Comparison of ENCODE assay signal across 31 cellular contexts in the genomic region with DNA sequence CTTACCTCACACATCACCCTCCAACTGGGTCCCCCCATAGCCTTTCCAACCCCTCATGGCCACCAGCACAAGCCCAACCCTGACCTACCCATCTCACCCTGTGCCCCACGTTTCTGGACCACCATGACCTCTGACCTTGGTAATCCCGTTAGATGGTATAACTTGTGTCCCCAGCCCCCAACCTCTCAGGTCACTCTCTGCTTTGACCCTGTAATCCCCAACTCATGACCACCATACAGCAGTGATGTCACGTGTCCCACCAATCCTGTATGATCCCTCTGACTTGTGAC. TPM values are rescaled to one million over a fixed set of nuclear protein-coding genes. Genes with fewer than 3 reads are reported as not detected.
"Had no signal": no experiment of that assay in that cellular context is flagged by ENCODE, and none has a peak within 500 bp of the region (broad histone marks: within the 10 kb centered on the region; RNA-seq: fewer than 3 reads in every experiment).

No MANE protein-coding gene starts in this region.

- H3K36me3 Mint-ChIP-seq: activated naive CD4-positive, alpha-beta T cell treated with anti-CD3 and anti-CD28 coated beads, Interleukin-2, amount 50 U/mL, for 72 hours had no signal

- H3K4me3 ChIP-seq: MG63, Peyer's patch, SJSA1 had no signal

- H3K4me3 Mint-ChIP-seq: activated B cell treated with CpG ODN at 0.5 μM for 24 hours; activated CD4-positive, alpha-beta memory T cell treated with anti-CD3 and anti-CD28 coated beads for 36 hours; activated CD4-positive, alpha-beta T cell treated with anti-CD3 and anti-CD28 coated beads, Interleukin-2, amount 10 ng/mL, durations not matched to agents 24 days and 14 days; activated naive CD8-positive, alpha-beta T cell treated with anti-CD3 and anti-CD28 coated beads, Interleukin-2, amount 50 U/mL, for 24 hours; activated T-cell treated with anti-CD3 and anti-CD28 coated beads, Interleukin-2, amount 50 U/mL, for 4 hours; T-helper 1 cell treated with Interleukin-12 subunit alpha and Interleukin-12 subunit beta and Interleukin-4 antibody, amounts not matched to agents 30 μg/mL and 1 μg/mL, for 36 hours had no signal

- H3K4me1 Mint-ChIP-seq: activated B cell treated with CpG ODN at 0.5 μM for 24 hours; activated CD4-positive, alpha-beta T cell treated with anti-CD3 and anti-CD28 coated beads, Interleukin-2, amount 10 ng/mL, durations not matched to agents 24 days and 14 days; activated naive CD8-positive, alpha-beta T cell treated with anti-CD3 and anti-CD28 coated beads, Interleukin-2, amount 50 U/mL, for 24 hours had no signal

- FAIRE-seq: astrocyte had no signal

- H3K27ac Mint-ChIP-seq: activated B cell treated with CpG ODN at 0.5 μM for 24 hours; activated CD4-positive, alpha-beta memory T cell treated with anti-CD3 and anti-CD28 coated beads for 36 hours; activated CD4-positive, alpha-beta T cell treated with anti-CD3 and anti-CD28 coated beads, Interleukin-2, amount 10 ng/mL, durations not matched to agents 24 days and 14 days; activated naive CD4-positive, alpha-beta T cell treated with anti-CD3 and anti-CD28 coated beads, Interleukin-2, amount 50 U/mL, for 72 hours; activated naive CD8-positive, alpha-beta T cell treated with anti-CD3 and anti-CD28 coated beads, Interleukin-2, amount 50 U/mL, for 24 hours; T-helper 1 cell treated with Interleukin-12 subunit alpha and Interleukin-12 subunit beta and Interleukin-4 antibody, amounts not matched to agents 30 μg/mL and 1 μg/mL, for 36 hours had no signal

- DNase-seq: activated B cell treated with CpG ODN at 0.5 μM for 24 hours; activated CD4-positive, alpha-beta memory T cell treated with anti-CD3 and anti-CD28 coated beads for 36 hours; activated CD4-positive, alpha-beta T cell treated with anti-CD3 and anti-CD28 coated beads for 1 hour; activated CD4-positive, alpha-beta T cell treated with anti-CD3 and anti-CD28 coated beads, Interleukin-2, amount 10 ng/mL, durations not matched to agents 24 days and 14 days; activated CD8-positive, alpha-beta memory T cell treated with anti-CD3 and anti-CD28 coated beads for 24 hours; activated effector memory CD4-positive, alpha-beta T cell treated with anti-CD3 and anti-CD28 coated beads, Interleukin-2, amount 50 U/mL, for 16 hours; activated naive CD4-positive, alpha-beta T cell treated with Interleukin-2 at 50 U/mL for 16 hours; activated naive CD8-positive, alpha-beta T cell treated with anti-CD3 and anti-CD28 coated beads, Interleukin-2, amount 50 U/mL, for 24 hours; activated T-cell treated with anti-CD3 and anti-CD28 coated beads, Interleukin-2, amount 50 U/mL, for 4 hours; amniotic stem cell; brain microvascular endothelial cell; MG63; MV-4-11; NCI-H1092 treated with DMSO at 0.1 percent for 48 hours; NCI-H1417 treated with DMSO at 0.1 percent for 48 hours; NCI-H1694; NCI-H2029; NCI-H2107; NCI-H2171 treated with DMSO at 0.1 percent for 48 hours; NCI-H345; NCI-H510A treated with DMSO at 0.1 percent for 48 hours; NCI-H69; NK-92 treated with Interleukin-12 subunit alpha and Interleukin-12 subunit beta, amount 100 ng/mL, for 24 hours; Peyer's patch; SHP77; SW 1271 had no signal

- H3K27ac ChIP-seq: brain microvascular endothelial cell, Peyer's patch, SJSA1 had no signal

- ATAC-seq: activated naive CD4-positive, alpha-beta T cell treated with anti-CD3 and anti-CD28 coated beads, Interleukin-2, amount 50 U/mL, for 72 hours; activated naive CD8-positive, alpha-beta T cell treated with anti-CD3 and anti-CD28 coated beads, Interleukin-2, amount 50 U/mL, for 24 hours; activated T-cell treated with anti-CD3 and anti-CD28 coated beads, Interleukin-2, amount 50 U/mL, for 4 hours had no signal

- H3K9me3 ChIP-seq: MG63, Peyer's patch had no signal

- H3K27me3 ChIP-seq: brain microvascular endothelial cell, MG63, Peyer's patch, SJSA1 had no signal

- H3K9me3 Mint-ChIP-seq: activated B cell treated with CpG ODN at 0.5 μM for 24 hours; activated CD4-positive, alpha-beta memory T cell treated with anti-CD3 and anti-CD28 coated beads for 36 hours; activated CD4-positive, alpha-beta T cell treated with anti-CD3 and anti-CD28 coated beads, Interleukin-2, amount 10 ng/mL, durations not matched to agents 24 days and 14 days; activated naive CD4-positive, alpha-beta T cell treated with anti-CD3 and anti-CD28 coated beads, Interleukin-2, amount 50 U/mL, for 72 hours; activated naive CD8-positive, alpha-beta T cell treated with anti-CD3 and anti-CD28 coated beads, Interleukin-2, amount 50 U/mL, for 24 hours; activated T-cell treated with anti-CD3 and anti-CD28 coated beads, Interleukin-2, amount 50 U/mL, for 4 hours; T-helper 1 cell treated with Interleukin-12 subunit alpha and Interleukin-12 subunit beta and Interleukin-4 antibody, amounts not matched to agents 30 μg/mL and 1 μg/mL, for 36 hours had no signal

- H3K4me1 ChIP-seq: Peyer's patch, SJSA1 had no signal

RNA-seq across cellular contexts. Expression of gene KLC3, which starts 8.5 kb away (rescaled TPM):
- total RNA-seq: activated B cell treated with CpG ODN at 0.5 μM for 24 hours; activated CD4-positive, alpha-beta memory T cell treated with anti-CD3 and anti-CD28 coated beads for 36 hours; activated CD4-positive, alpha-beta T cell treated with anti-CD3 and anti-CD28 coated beads, Interleukin-2, amount 10 ng/mL, durations not matched to agents 24 days and 14 days; activated T-cell treated with anti-CD3 and anti-CD28 coated beads, Interleukin-2, amount 50 U/mL, for 4 hours; cardiac septum; Peyer's patch had no signal

RNA-seq across cellular contexts. Expression of gene CKM, which starts 26.4 kb away (rescaled TPM):
- total RNA-seq: activated B cell treated with CpG ODN at 0.5 μM for 24 hours; activated CD4-positive, alpha-beta memory T cell treated with anti-CD3 and anti-CD28 coated beads for 36 hours; activated CD4-positive, alpha-beta T cell treated with anti-CD3 and anti-CD28 coated beads, Interleukin-2, amount 10 ng/mL, durations not matched to agents 24 days and 14 days; activated naive CD4-positive, alpha-beta T cell treated with anti-CD3 and anti-CD28 coated beads, Interleukin-2, amount 50 U/mL, for 72 hours; activated T-cell treated with anti-CD3 and anti-CD28 coated beads, Interleukin-2, amount 50 U/mL, for 4 hours; astrocyte; Peyer's patch; SJSA1 had no signal
